In the genomic region with DNA sequence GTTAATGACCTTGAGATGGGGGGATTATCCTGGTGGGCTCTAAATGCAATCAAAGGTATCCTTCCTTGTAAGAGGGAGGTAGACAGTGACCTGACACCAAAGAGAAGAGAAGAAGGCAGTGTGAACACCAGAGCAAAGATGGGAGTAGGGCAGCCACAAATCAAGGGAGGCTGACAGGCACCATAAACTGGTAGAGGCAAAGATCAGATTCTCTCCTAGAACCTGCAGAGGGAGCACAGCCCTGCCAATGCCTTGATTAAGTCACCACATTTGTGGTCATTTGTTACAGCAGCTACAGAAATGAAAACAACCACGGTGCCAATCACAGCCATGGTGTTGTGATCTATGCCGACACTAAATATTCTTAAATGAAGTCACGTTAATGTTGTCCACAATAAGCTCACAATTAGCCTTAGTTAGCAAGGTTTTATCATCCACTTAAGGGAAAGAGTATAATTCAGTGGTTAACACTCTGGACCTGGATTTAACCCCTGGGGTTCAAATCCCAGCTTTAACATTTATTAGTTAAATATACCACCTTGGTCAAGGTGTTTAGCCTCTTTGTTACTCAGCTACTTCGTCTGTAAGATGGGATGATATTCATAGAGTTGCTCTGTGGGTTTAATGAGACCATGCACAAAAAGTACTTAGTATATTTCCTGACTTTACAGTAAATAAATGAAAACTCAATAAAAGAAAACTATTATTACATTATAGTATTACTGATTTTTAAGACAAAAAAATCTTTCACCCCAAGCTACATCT, we compare ENCODE assay signal across 8 cellular contexts.
DNase-seq lines count a peak whose midpoint lies in the region; ATAC-seq and TF ChIP-seq lines count a peak whose summit lies in the region.

No MANE protein-coding gene starts in this region.

- no peaks in the 10 kb centered on the region for H3K36me3 ChIP-seq in liver (ENCODE audit: control insufficient read depth in 4 of 4, insufficient read depth in 3 of 4, low read depth in 1 of 4, low read length in 3 of 4)

- H3K9me3 ChIP-seq in liver (ENCODE audit: control insufficient read depth in 4 of 4, low read length in 3 of 4) = no peaks in the 10 kb centered on the region

- H3K4me3 Mint-ChIP-seq in activated naive CD8-positive, alpha-beta T cell treated with anti-CD3 and anti-CD28 coated beads, Interleukin-2, amount 10 ng/mL, durations not matched to agents 7 days and 5 days = no peak overlapping the region
- H3K4me3 Mint-ChIP-seq in activated naive CD8-positive, alpha-beta T cell treated with anti-CD3 and anti-CD28 coated beads for 36 hours = no peak overlapping the region
- no peak overlapping the region for H3K4me3 Mint-ChIP-seq in activated CD8-positive, alpha-beta T cell treated with anti-CD3 and anti-CD28 coated beads for 36 hours

- no peak overlapping the region for H3K27ac ChIP-seq in liver (ENCODE audit: low read depth in 1 of 2, low read length in 2 of 2)

- DNase-seq in activated naive CD8-positive, alpha-beta T cell treated with anti-CD3 and anti-CD28 coated beads, Interleukin-2, amount 10 ng/mL, durations not matched to agents 7 days and 5 days = no peak
- DNase-seq in activated naive CD8-positive, alpha-beta T cell treated with anti-CD3 and anti-CD28 coated beads for 36 hours = no peak
- DNase-seq in activated CD8-positive, alpha-beta T cell treated with anti-CD3 and anti-CD28 coated beads for 36 hours = peak; percentile 56
- no peak for DNase-seq in GM10266 (ENCODE audit: extremely low spot score)
- DNase-seq in cerebellum (ENCODE audit: low spot score) = no peak
- no peak for DNase-seq in GDM1 (lab: John Stamatoyannopoulos, UW)

- peaks cover 1 to 20% (median 18%) of the 10 kb centered on the region in 4 donors for H3K4me1 ChIP-seq in liver (ENCODE audit: control insufficient read depth in 4 of 4, insufficient read depth in 4 of 4, low read length in 3 of 4)

- no peaks in the 10 kb centered on the region for H3K27me3 ChIP-seq in liver (ENCODE audit: control insufficient read depth in 4 of 4, insufficient read depth in 4 of 4, low read length in 3 of 4)

- intact Hi-C loops in activated CD8-positive, alpha-beta T cell treated with anti-CD3 and anti-CD28 coated beads for 36 hours (cut with micrococcal nuclease) = no loop called here

- H3K27ac Mint-ChIP-seq in activated naive CD8-positive, alpha-beta T cell treated with anti-CD3 and anti-CD28 coated beads, Interleukin-2, amount 10 ng/mL, durations not matched to agents 7 days and 5 days = no peak overlapping the region
- H3K27ac Mint-ChIP-seq in activated naive CD8-positive, alpha-beta T cell treated with anti-CD3 and anti-CD28 coated beads for 36 hours = no peak overlapping the region
- H3K27ac Mint-ChIP-seq in activated CD8-positive, alpha-beta T cell treated with anti-CD3 and anti-CD28 coated beads for 36 hours = no peak overlapping the region

- H3K9me3 Mint-ChIP-seq in activated naive CD8-positive, alpha-beta T cell treated with anti-CD3 and anti-CD28 coated beads, Interleukin-2, amount 10 ng/mL, durations not matched to agents 7 days and 5 days = peaks cover 4% of the 10 kb centered on the region
- H3K9me3 Mint-ChIP-seq in activated naive CD8-positive, alpha-beta T cell treated with anti-CD3 and anti-CD28 coated beads for 36 hours = peaks cover 7% of the 10 kb centered on the region
- peaks cover 5% of the 10 kb centered on the region for H3K9me3 Mint-ChIP-seq in activated CD8-positive, alpha-beta T cell treated with anti-CD3 and anti-CD28 coated beads for 36 hours

- 67% methylated on average over 4 of the region's 4 CpGs for WGBS in liver

- peaks cover 14% of the 10 kb centered on the region for H3K36me3 Mint-ChIP-seq in activated naive CD8-positive, alpha-beta T cell treated with anti-CD3 and anti-CD28 coated beads, Interleukin-2, amount 10 ng/mL, durations not matched to agents 7 days and 5 days
- H3K36me3 Mint-ChIP-seq in activated naive CD8-positive, alpha-beta T cell treated with anti-CD3 and anti-CD28 coated beads for 36 hours = peaks cover 12% of the 10 kb centered on the region
- H3K36me3 Mint-ChIP-seq in activated CD8-positive, alpha-beta T cell treated with anti-CD3 and anti-CD28 coated beads for 36 hours (ENCODE audit: low read depth) = peaks cover 11% of the 10 kb centered on the region

- peaks cover 1% of the 10 kb centered on the region for H3K27me3 Mint-ChIP-seq in activated naive CD8-positive, alpha-beta T cell treated with anti-CD3 and anti-CD28 coated beads, Interleukin-2, amount 10 ng/mL, durations not matched to agents 7 days and 5 days
- no peaks in the 10 kb centered on the region for H3K27me3 Mint-ChIP-seq in activated naive CD8-positive, alpha-beta T cell treated with anti-CD3 and anti-CD28 coated beads for 36 hours
- H3K27me3 Mint-ChIP-seq in activated CD8-positive, alpha-beta T cell treated with anti-CD3 and anti-CD28 coated beads for 36 hours = no peaks in the 10 kb centered on the region

- POLR2A ChIA-PET in activated naive CD8-positive, alpha-beta T cell treated with anti-CD3 and anti-CD28 coated beads, Interleukin-2, amount 10 ng/mL, durations not matched to agents 7 days and 5 days (lab: Charles Lee) = no interaction called here
- POLR2A ChIA-PET in activated CD8-positive, alpha-beta T cell treated with anti-CD3 and anti-CD28 coated beads for 36 hours (lab: Charles Lee) = interaction anchor here (0.9 to 1.5 kb wide), 2 partner anchors 61 to 83 kb away, joined by 3 read pairs; no protein-coding TSS in a partner anchor

- peak; percentile 23 for TF ChIP-seq CTCF in activated CD8-positive, alpha-beta T cell treated with anti-CD3 and anti-CD28 coated beads for 36 hours (IDR thresholded peaks at IDR 0.05)
- TF ChIP-seq CTCF in liver (IDR thresholded peaks at IDR 0.05; ENCODE audit: low read depth, low read length, missing input control) = no peak
- no peak for TF ChIP-seq CTCF in GM10266 (IDR thresholded peaks at IDR 0.05; ENCODE audit: control insufficient read depth, insufficient read depth, low read depth, missing control alignments)

- peak; percentile 74 for ATAC-seq in activated naive CD8-positive, alpha-beta T cell treated with anti-CD3 and anti-CD28 coated beads, Interleukin-2, amount 10 ng/mL, durations not matched to agents 7 days and 5 days (ENCODE audit: low read depth)
- peak; percentile 74 for ATAC-seq in HG03354 (IDR thresholded peaks at IDR 0.05; ENCODE audit: poor library complexity, severe bottlenecking, unreplicated experiment)
- peak; percentile 84 for ATAC-seq in activated CD8-positive, alpha-beta T cell treated with anti-CD3 and anti-CD28 coated beads for 36 hours

- TF ChIP-seq RAD21 in liver (IDR thresholded peaks at IDR 0.05) = peak; percentile 48 to 75

- CTCF ChIA-PET in activated CD8-positive, alpha-beta T cell treated with anti-CD3 and anti-CD28 coated beads for 36 hours (lab: Charles Lee) = interaction anchor here (0.6 to 1.8 kb wide), 13 partner anchors 9 to 101 kb away, joined by 3 to 12 read pairs (median 3); no protein-coding TSS in a partner anchor

- no peak overlapping the region for H3K4me3 ChIP-seq in liver (ENCODE audit: low read depth in 1 of 3, low read length in 3 of 3)

- peaks cover 23% of the 10 kb centered on the region for H3K4me1 Mint-ChIP-seq in activated naive CD8-positive, alpha-beta T cell treated with anti-CD3 and anti-CD28 coated beads, Interleukin-2, amount 10 ng/mL, durations not matched to agents 7 days and 5 days
- H3K4me1 Mint-ChIP-seq in activated naive CD8-positive, alpha-beta T cell treated with anti-CD3 and anti-CD28 coated beads for 36 hours = peaks cover 42% of the 10 kb centered on the region
- peaks cover 24% of the 10 kb centered on the region for H3K4me1 Mint-ChIP-seq in activated CD8-positive, alpha-beta T cell treated with anti-CD3 and anti-CD28 coated beads for 36 hours (ENCODE audit: low read depth)

- no peak overlapping the region for H3K9ac ChIP-seq in liver (ENCODE audit: low read depth in 1 of 2, low read length in 2 of 2)

TF ChIP-seq in liver, 16 proteins besides CTCF, POLR2A, EP300 and RAD21:
- TF ChIP-seq ATF3 (IDR thresholded peaks at IDR 0.05) = no peak
- peak in 1 of 2 donors; percentile 9 for TF ChIP-seq HNF4A (conservative IDR thresholded peaks at IDR 0.05)
- no peak for TF ChIP-seq SP1 (IDR thresholded peaks at IDR 0.05)
- TF ChIP-seq ZBTB33 (IDR thresholded peaks at IDR 0.05) = no peak
- no peak for TF ChIP-seq EGR1 (IDR thresholded peaks at IDR 0.05; ENCODE audit: low read depth in 2 of 2)
